Comparison of ENCODE assay signal across 9 cellular contexts in genomic region chr14:67583711-67584644, GRCh38. TPM values are rescaled to one million over a fixed set of nuclear protein-coding genes. Genes with fewer than 3 reads are reported as not detected.
DNase-seq lines count a peak whose midpoint lies in the region; ATAC-seq and TF ChIP-seq lines count a peak whose summit lies in the region.
"Had no signal": no experiment of that assay in that cellular context is flagged by ENCODE, and none has a peak within 500 bp of the region (broad histone marks: within the 10 kb centered on the region; RNA-seq: fewer than 3 reads in every experiment).

No MANE protein-coding gene starts in this region.

- H3K4me3 ChIP-seq in colonic mucosa, result no peak overlapping the region
- no peak overlapping the region for H3K4me3 ChIP-seq in lower lobe of right lung
- no peak overlapping the region for H3K4me3 ChIP-seq in vagina

- H3K4me1 ChIP-seq in colonic mucosa, result no peaks in the 10 kb centered on the region
- no peaks in the 10 kb centered on the region for H3K4me1 ChIP-seq in lower lobe of right lung
- no peaks in the 10 kb centered on the region for H3K4me1 ChIP-seq in vagina

- H3K9me3 ChIP-seq in colonic mucosa, result no peaks in the 10 kb centered on the region
- H3K9me3 ChIP-seq in lower lobe of right lung, result no peaks in the 10 kb centered on the region
- H3K9me3 ChIP-seq in vagina, result no peaks in the 10 kb centered on the region

- peak in 4 of 6 experiments; percentile 2 to 35 (median 23) for DNase-seq in stimulated activated naive CD4-positive, alpha-beta T cell (lab: John Stamatoyannopoulos, UW)
- no peak for DNase-seq in stimulated activated naive CD4-positive, alpha-beta T cell treated with Interleukin-2 at 50 U/mL for 16 hours (lab: John Stamatoyannopoulos, UW)
- DNase-seq in RPMI8226 (peak; percentile 50), colonic mucosa (peak; percentile 40), lower lobe of right lung (no peak), vagina (ENCODE audit: extremely low spot score in 2 of 2) (peak in 1 of 2 donors; percentile 27)

- no peak overlapping the region for H3K9ac ChIP-seq in colonic mucosa (ENCODE audit: low read depth in 2 of 2, low read length in 2 of 2)

- ATAC-seq in HG03342 (IDR thresholded peaks at IDR 0.05; ENCODE audit: unreplicated experiment) (peak; percentile 71), lower lobe of right lung (peak; percentile 79 to 81), HG03039 (IDR thresholded peaks at IDR 0.05; ENCODE audit: unreplicated experiment) (no peak)

- H3K27ac ChIP-seq in colonic mucosa (no peak overlapping the region), lower lobe of right lung (no peak overlapping the region), vagina (no peak overlapping the region)
- H3K27ac ChIP-seq: epithelial cell of prostate had no signal

- peaks cover 9% of the 10 kb centered on the region for H3K36me3 ChIP-seq in colonic mucosa
- H3K36me3 ChIP-seq in lower lobe of right lung, result peaks cover 16% of the 10 kb centered on the region
- peaks cover 0 to 10% of the 10 kb centered on the region in 2 donors for H3K36me3 ChIP-seq in vagina

- intact Hi-C loops in colonic mucosa (cut with DNase I), result loop anchor here (2.0 kb wide), 1 partner anchor 121 kb away; no protein-coding TSS in a partner anchor
- intact Hi-C loops in lower lobe of right lung (cut with DNase I), result no loop called here
- intact Hi-C loops in vagina (cut with DNase I), result loop anchor here (10.0 kb wide), 1 partner anchor 121 kb away; the partner anchor contains the start of gene RDH12

- TF ChIP-seq POLR2A in vagina (IDR thresholded peaks at IDR 0.05), result no peak

- TF ChIP-seq CTCF in colonic mucosa (IDR thresholded peaks at IDR 0.05), result peak; percentile 43
- TF ChIP-seq CTCF in lower lobe of right lung (IDR thresholded peaks at IDR 0.05), result peak; percentile 66
- peak; percentile 20 to 48 (median 39) for TF ChIP-seq CTCF in vagina (IDR thresholded peaks at IDR 0.05)

- H3K27me3 ChIP-seq in colonic mucosa (no peaks in the 10 kb centered on the region), lower lobe of right lung (ENCODE audit: low read depth) (no peaks in the 10 kb centered on the region), vagina (no peaks in the 10 kb centered on the region)

RNA-seq across cellular contexts. Expression of gene PIGH, which starts 16.1 kb away (rescaled TPM):
- total RNA-seq in colonic mucosa (10 to 100 TPM; 16.3 to 17.1 TPM), lower lobe of right lung (17.2 TPM), vagina (24.1 TPM)

RNA-seq across cellular contexts. Expression of gene ARG2, which starts 35.7 kb away (rescaled TPM):
- 10 to 100 TPM in 1 of 2 donors, 1 to 10 TPM in 1; 4.7 to 11.5 TPM for total RNA-seq in colonic mucosa
- total RNA-seq in lower lobe of right lung, result 0.77 TPM
- total RNA-seq in vagina, result 14.2 TPM

RNA-seq across cellular contexts. Expression of gene PLEKHH1, which starts 50.9 kb away (rescaled TPM):
- total RNA-seq in colonic mucosa (10 to 100 TPM; 47.1 to 63.1 TPM), lower lobe of right lung (4.6 TPM), vagina (2.5 TPM)

Comparison
In these comparisons a context has a peak if more than half of its experiments do, and no peak if none do; other contexts are left out.
1. DNase-seq: peak in stimulated activated naive CD4-positive, alpha-beta T cell (4 of 6), RPMI8226 (single experiment) and colonic mucosa (single experiment); none in stimulated activated naive CD4-positive, alpha-beta T cell treated with Interleukin-2 at 50 U/mL for 16 hours (single experiment) and lower lobe of right lung (single experiment).
2. Peak in every context shown above with its lines, with median percentiles within 50 percentile points of each other: CTCF ChIP-seq.